ENCODE assay signal across 32 cellular contexts in genomic region chr2:95181774-95182173, GRCh38.
"Had no signal": no experiment of that assay in that cellular context is flagged by ENCODE, and none has a peak within 500 bp of the region (broad histone marks: within the 10 kb centered on the region; RNA-seq: fewer than 3 reads in every experiment).

No MANE protein-coding gene starts in this region.

- H3K4me3 ChIP-seq: adrenal gland, body of pancreas, breast epithelium had no signal

- H3K27me3 Mint-ChIP-seq: activated B cell treated with CpG ODN at 0.5 μM for 24 hours; activated CD4-positive, alpha-beta memory T cell treated with anti-CD3 and anti-CD28 coated beads for 36 hours; activated CD4-positive, alpha-beta T cell treated with anti-CD3 and anti-CD28 coated beads, Interleukin-2, amount 10 ng/mL, durations not matched to agents 24 days and 14 days; activated CD8-positive, alpha-beta T cell treated with anti-CD3 and anti-CD28 coated beads for 36 hours; activated naive CD8-positive, alpha-beta T cell treated with anti-CD3 and anti-CD28 coated beads for 36 hours; activated T-helper 17 cell treated with anti-CD3 and anti-CD28 coated beads, Interleukin-2, amount 50 U/mL, for 72 hours; T-cell; T-helper 17 cell had no signal

- H3K4me1 ChIP-seq: adrenal gland, body of pancreas, breast epithelium had no signal

- H3K4me3 Mint-ChIP-seq: activated B cell treated with CpG ODN at 0.5 μM for 24 hours; activated CD4-positive, alpha-beta memory T cell treated with anti-CD3 and anti-CD28 coated beads for 36 hours; activated CD4-positive, alpha-beta T cell treated with anti-CD3 and anti-CD28 coated beads, Interleukin-2, amount 10 ng/mL, durations not matched to agents 24 days and 14 days; activated CD8-positive, alpha-beta T cell treated with anti-CD3 and anti-CD28 coated beads for 36 hours; activated naive CD4-positive, alpha-beta T cell treated with anti-CD3 and anti-CD28 coated beads for 36 hours; activated naive CD8-positive, alpha-beta T cell treated with anti-CD3 and anti-CD28 coated beads for 36 hours; activated T-cell treated with anti-CD3 and anti-CD28 coated beads, Interleukin-2, amount 50 U/mL, for 4 hours; activated T-cell treated with anti-CD3 and anti-CD28 coated beads, Interleukin-2, amount 50 U/mL, for 72 hours; activated T-helper 1 cell treated with anti-CD3 and anti-CD28 coated beads, Interleukin-12 subunit alpha, Interleukin-12 subunit beta, Interleukin-2, Interleukin-4 antibody, amounts not matched to agents 30 ng/mL and 10 ng/mL and 1 ng/mL, durations not matched to agents 14 hours and 24 hours and 36 hours; activated T-helper 17 cell treated with anti-CD3 and anti-CD28 coated beads, Interleukin-2, amount 50 U/mL, for 72 hours; T-cell; T-helper 17 cell had no signal

- H3K9me3 ChIP-seq: body of pancreas had no signal

- DNase-seq: activated B cell treated with CpG ODN at 0.5 μM for 24 hours; activated CD4-positive, alpha-beta memory T cell treated with anti-CD3 and anti-CD28 coated beads for 36 hours; activated CD4-positive, alpha-beta T cell treated with anti-CD3 and anti-CD28 coated beads for 4 hours; activated CD4-positive, alpha-beta T cell treated with anti-CD3 and anti-CD28 coated beads, Interleukin-2, amount 10 ng/mL, durations not matched to agents 24 days and 14 days; activated CD4-positive, alpha-beta T cell treated with anti-CD3 and anti-CD28 coated beads, Interleukin-2, amount 50 U/mL, for 1 hour; activated CD4-positive, alpha-beta T cell treated with anti-CD3 and anti-CD28 coated beads, Interleukin-2, amount 50 U/mL, for 4 hours; activated CD4-positive, CD25-positive, alpha-beta regulatory T cell treated with anti-CD3 and anti-CD28 coated beads, Interleukin-2, amount 50 U/mL, for 72 hours; activated CD8-positive, alpha-beta memory T cell treated with anti-CD3 and anti-CD28 coated beads, Interleukin-2, amount 50 U/mL, for 4 hours; activated CD8-positive, alpha-beta T cell treated with anti-CD3 and anti-CD28 coated beads for 36 hours; activated effector memory CD4-positive, alpha-beta T cell treated with anti-CD3 and anti-CD28 coated beads, Interleukin-2, amount 50 U/mL, for 16 hours; activated gamma-delta T cell treated with Interleukin-2 at 50 U/mL for 16 hours; activated naive CD4-positive, alpha-beta T cell; activated naive CD4-positive, alpha-beta T cell treated with anti-CD3 and anti-CD28 coated beads for 36 hours; activated naive CD4-positive, alpha-beta T cell treated with anti-CD3 and anti-CD28 coated beads, Interleukin-2, amount 50 U/mL, for 16 hours; activated naive CD8-positive, alpha-beta T cell treated with anti-CD3 and anti-CD28 coated beads for 36 hours; activated T-cell treated with anti-CD3 and anti-CD28 coated beads for 4 hours; activated T-cell treated with anti-CD3 and anti-CD28 coated beads, Interleukin-2, amount 50 U/mL, for 1 hour; activated T-cell treated with anti-CD3 and anti-CD28 coated beads, Interleukin-2, amount 50 U/mL, for 4 hours; activated T-cell treated with anti-CD3 and anti-CD28 coated beads, Interleukin-2, amount 50 U/mL, for 72 hours; adrenal gland; amniotic stem cell; aorta; body of pancreas; brain microvascular endothelial cell; central memory CD4-positive, alpha-beta T cell; T-cell; T-helper 17 cell had no signal

- H3K4me1 Mint-ChIP-seq: activated B cell treated with CpG ODN at 0.5 μM for 24 hours; activated CD4-positive, alpha-beta T cell treated with anti-CD3 and anti-CD28 coated beads, Interleukin-2, amount 10 ng/mL, durations not matched to agents 24 days and 14 days; activated naive CD8-positive, alpha-beta T cell treated with anti-CD3 and anti-CD28 coated beads for 36 hours; activated T-helper 17 cell treated with anti-CD3 and anti-CD28 coated beads, Interleukin-2, amount 50 U/mL, for 72 hours; T-helper 17 cell had no signal

- H3K27ac ChIP-seq: adrenal gland, body of pancreas, brain microvascular endothelial cell, breast epithelium, VCaP had no signal

- H3K27ac Mint-ChIP-seq: activated B cell treated with CpG ODN at 0.5 μM for 24 hours; activated CD4-positive, alpha-beta memory T cell treated with anti-CD3 and anti-CD28 coated beads for 36 hours; activated CD4-positive, alpha-beta T cell treated with anti-CD3 and anti-CD28 coated beads, Interleukin-2, amount 10 ng/mL, durations not matched to agents 24 days and 14 days; activated CD8-positive, alpha-beta T cell treated with anti-CD3 and anti-CD28 coated beads for 36 hours; activated naive CD4-positive, alpha-beta T cell treated with anti-CD3 and anti-CD28 coated beads for 36 hours; activated naive CD4-positive, alpha-beta T cell treated with anti-CD3 and anti-CD28 coated beads, Interleukin-2, amount 50 U/mL, for 72 hours; activated naive CD8-positive, alpha-beta T cell treated with anti-CD3 and anti-CD28 coated beads for 36 hours; activated T-cell treated with anti-CD3 and anti-CD28 coated beads, Interleukin-2, amount 50 U/mL, for 72 hours; activated T-helper 1 cell treated with anti-CD3 and anti-CD28 coated beads, Interleukin-12 subunit alpha, Interleukin-12 subunit beta, Interleukin-2, Interleukin-4 antibody, amounts not matched to agents 30 ng/mL and 10 ng/mL and 1 ng/mL, durations not matched to agents 14 hours and 24 hours and 36 hours; activated T-helper 17 cell treated with anti-CD3 and anti-CD28 coated beads, Interleukin-2, amount 50 U/mL, for 72 hours; T-cell; T-helper 17 cell had no signal

- H3K27me3 ChIP-seq: adrenal gland, body of pancreas, brain microvascular endothelial cell, breast epithelium had no signal
